36 cellular contexts compared by ENCODE assay signal in the genomic region with DNA sequence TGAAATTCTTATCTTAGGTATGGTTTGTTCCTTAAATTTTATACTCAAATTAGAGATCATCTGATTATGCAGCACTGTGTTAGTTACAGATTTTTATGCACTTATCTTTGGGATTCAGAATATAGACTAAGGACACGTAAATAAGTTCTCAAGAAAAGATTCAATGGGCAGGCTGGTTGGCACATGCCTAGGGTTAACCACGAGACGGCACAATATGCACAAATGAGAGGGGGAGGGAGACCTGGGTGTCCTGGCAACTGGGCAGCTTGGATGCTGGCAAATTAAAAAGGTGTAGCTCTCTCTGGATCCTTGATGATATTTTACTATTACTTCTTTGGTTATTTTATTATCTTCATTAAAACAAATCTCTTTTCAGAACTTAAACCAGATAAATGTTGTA. TPM values are rescaled to one million over a fixed set of nuclear protein-coding genes. Genes with fewer than 3 reads are reported as not detected.
"Had no signal": no experiment of that assay in that cellular context is flagged by ENCODE, and none has a peak within 500 bp of the region (broad histone marks: within the 10 kb centered on the region; RNA-seq: fewer than 3 reads in every experiment).

No MANE protein-coding gene starts in this region.

- H3K27ac ChIP-seq: epithelial cell of prostate, gastroesophageal sphincter, lower lobe of right lung, tibial nerve had no signal

- H3K27me3 ChIP-seq: gastroesophageal sphincter, stomach, tibial nerve had no signal

- ATAC-seq: gastroesophageal sphincter; lower lobe of right lung; mucosa of descending colon; sciatic nerve; stimulated activated effector memory CD8-positive, alpha-beta T cell treated with anti-CD3 and anti-CD28 coated beads, Interleukin-12 subunit alpha, Interleukin-12 subunit beta, amount 100 ng/mL, for 72 hours; T-helper 17 cell had no signal

- H3K27ac Mint-ChIP-seq: activated CD4-positive, alpha-beta memory T cell treated with anti-CD3 and anti-CD28 coated beads for 36 hours; activated CD4-positive, alpha-beta T cell treated with anti-CD3 and anti-CD28 coated beads, Interleukin-2, amount 10 ng/mL, durations not matched to agents 24 days and 14 days; activated naive CD4-positive, alpha-beta T cell treated with anti-CD3 and anti-CD28 coated beads for 36 hours; activated naive CD8-positive, alpha-beta T cell treated with anti-CD3 and anti-CD28 coated beads for 36 hours; activated T-helper 1 cell treated with anti-CD3 and anti-CD28 coated beads, Interleukin-12 subunit alpha, Interleukin-12 subunit beta, Interleukin-2, Interleukin-4 antibody, amounts not matched to agents 30 ng/mL and 10 ng/mL and 1 ng/mL, durations not matched to agents 14 hours and 24 hours and 36 hours; dendritic cell treated with granulocyte-macrophage colony-stimulating factor and Interleukin-4, amounts not matched to agents 40 ng/mL and 50 ng/mL, for 4 days; immature natural killer cell; progenitor cell of endocrine pancreas; stimulated activated effector memory CD8-positive, alpha-beta T cell treated with anti-CD3 and anti-CD28 coated beads, Interleukin-12 subunit alpha, Interleukin-12 subunit beta, amount 100 ng/mL, for 72 hours; T-helper 17 cell had no signal

- H3K4me1 Mint-ChIP-seq: activated CD4-positive, alpha-beta T cell treated with anti-CD3 and anti-CD28 coated beads, Interleukin-2, amount 10 ng/mL, durations not matched to agents 24 days and 14 days; activated naive CD8-positive, alpha-beta T cell treated with anti-CD3 and anti-CD28 coated beads for 36 hours; central memory CD8-positive, alpha-beta T cell; immature natural killer cell; stimulated activated effector memory CD8-positive, alpha-beta T cell treated with anti-CD3 and anti-CD28 coated beads, Interleukin-12 subunit alpha, Interleukin-12 subunit beta, amount 100 ng/mL, for 72 hours; T-helper 17 cell had no signal

- H3K36me3 ChIP-seq: gastroesophageal sphincter, lower lobe of right lung, stomach, tibial nerve had no signal

- H3K9me3 Mint-ChIP-seq: activated CD4-positive, alpha-beta memory T cell treated with anti-CD3 and anti-CD28 coated beads for 36 hours; activated CD4-positive, alpha-beta T cell treated with anti-CD3 and anti-CD28 coated beads, Interleukin-2, amount 10 ng/mL, durations not matched to agents 24 days and 14 days; activated naive CD4-positive, alpha-beta T cell treated with anti-CD3 and anti-CD28 coated beads for 36 hours; activated naive CD8-positive, alpha-beta T cell treated with anti-CD3 and anti-CD28 coated beads for 36 hours; activated T-helper 1 cell treated with anti-CD3 and anti-CD28 coated beads, Interleukin-12 subunit alpha, Interleukin-12 subunit beta, Interleukin-2, Interleukin-4 antibody, amounts not matched to agents 30 ng/mL and 10 ng/mL and 1 ng/mL, durations not matched to agents 14 hours and 24 hours and 36 hours; central memory CD8-positive, alpha-beta T cell; dendritic cell treated with granulocyte-macrophage colony-stimulating factor and Interleukin-4, amounts not matched to agents 40 ng/mL and 50 ng/mL, for 4 days; immature natural killer cell; nephron; stimulated activated effector memory CD8-positive, alpha-beta T cell treated with anti-CD3 and anti-CD28 coated beads, Interleukin-12 subunit alpha, Interleukin-12 subunit beta, amount 100 ng/mL, for 72 hours had no signal

- H3K9me3 ChIP-seq: gastroesophageal sphincter, lower lobe of right lung, mucosa of descending colon, tibial nerve had no signal

- H3K4me3 Mint-ChIP-seq: activated CD4-positive, alpha-beta memory T cell treated with anti-CD3 and anti-CD28 coated beads for 36 hours; activated CD4-positive, alpha-beta T cell treated with anti-CD3 and anti-CD28 coated beads, Interleukin-2, amount 10 ng/mL, durations not matched to agents 24 days and 14 days; activated naive CD4-positive, alpha-beta T cell treated with anti-CD3 and anti-CD28 coated beads for 36 hours; activated naive CD8-positive, alpha-beta T cell treated with anti-CD3 and anti-CD28 coated beads for 36 hours; activated T-helper 1 cell treated with anti-CD3 and anti-CD28 coated beads, Interleukin-12 subunit alpha, Interleukin-12 subunit beta, Interleukin-2, Interleukin-4 antibody, amounts not matched to agents 30 ng/mL and 10 ng/mL and 1 ng/mL, durations not matched to agents 14 hours and 24 hours and 36 hours; central memory CD8-positive, alpha-beta T cell; dendritic cell treated with granulocyte-macrophage colony-stimulating factor and Interleukin-4, amounts not matched to agents 40 ng/mL and 50 ng/mL, for 4 days; immature natural killer cell; nephron; stimulated activated effector memory CD8-positive, alpha-beta T cell treated with anti-CD3 and anti-CD28 coated beads, Interleukin-12 subunit alpha, Interleukin-12 subunit beta, amount 100 ng/mL, for 72 hours; T-helper 17 cell had no signal

- H3K36me3 Mint-ChIP-seq: activated CD4-positive, alpha-beta memory T cell treated with anti-CD3 and anti-CD28 coated beads for 36 hours; activated naive CD8-positive, alpha-beta T cell treated with anti-CD3 and anti-CD28 coated beads for 36 hours; immature natural killer cell; stimulated activated effector memory CD8-positive, alpha-beta T cell treated with anti-CD3 and anti-CD28 coated beads, Interleukin-12 subunit alpha, Interleukin-12 subunit beta, amount 100 ng/mL, for 72 hours had no signal

- H3K27me3 Mint-ChIP-seq: dendritic cell treated with granulocyte-macrophage colony-stimulating factor and Interleukin-4, amounts not matched to agents 40 ng/mL and 50 ng/mL, for 4 days; progenitor cell of endocrine pancreas had no signal

- H3K4me3 ChIP-seq: gastroesophageal sphincter, lower lobe of right lung, mucosa of descending colon, skin epidermis had no signal

- DNase-seq: activated CD4-positive, alpha-beta memory T cell treated with anti-CD3 and anti-CD28 coated beads for 36 hours; activated CD4-positive, alpha-beta T cell treated with anti-CD3 and anti-CD28 coated beads, Interleukin-2, amount 10 ng/mL, durations not matched to agents 24 days and 14 days; activated CD4-positive, CD25-positive, alpha-beta regulatory T cell treated with anti-CD3 and anti-CD28 coated beads, Interleukin-2, amount 50 U/mL, for 72 hours; activated CD8-positive, alpha-beta memory T cell treated with anti-CD3 and anti-CD28 coated beads, Interleukin-2, amount 50 U/mL, for 4 hours; activated effector memory CD4-positive, alpha-beta T cell treated with anti-CD3 and anti-CD28 coated beads, Interleukin-2, amount 50 U/mL, for 16 hours; activated naive CD4-positive, alpha-beta T cell treated with anti-CD3 and anti-CD28 coated beads for 36 hours; activated naive CD8-positive, alpha-beta T cell treated with anti-CD3 and anti-CD28 coated beads for 36 hours; activated T-cell treated with anti-CD3 and anti-CD28 coated beads, Interleukin-2, amount 50 U/mL, for 1 hour; amniotic stem cell; effector CD4-positive, alpha-beta T cell; head of caudate nucleus; hypothalamus; immature natural killer cell; lower lobe of right lung; mucosa of descending colon; stimulated activated CD4-positive, alpha-beta T cell treated with anti-CD3 and anti-CD28 coated beads, Interleukin-4, amount 100 ng/mL, for 24 hours; stomach; T-helper 17 cell; T1000 had no signal

RNA-seq across cellular contexts. Expression of a gene that starts 0.7 kb away (rescaled TPM):
- total RNA-seq: activated CD4-positive, alpha-beta memory T cell treated with anti-CD3 and anti-CD28 coated beads for 36 hours; activated CD4-positive, alpha-beta T cell treated with anti-CD3 and anti-CD28 coated beads, Interleukin-2, amount 10 ng/mL, durations not matched to agents 24 days and 14 days; activated CD8-positive, alpha-beta memory T cell treated with anti-CD3 and anti-CD28 coated beads for 36 hours; activated naive CD4-positive, alpha-beta T cell treated with anti-CD3 and anti-CD28 coated beads for 36 hours; activated naive CD8-positive, alpha-beta T cell treated with anti-CD3 and anti-CD28 coated beads for 36 hours; activated T-helper 1 cell treated with anti-CD3 and anti-CD28 coated beads, Interleukin-12 subunit alpha, Interleukin-12 subunit beta, Interleukin-2, Interleukin-4 antibody, amounts not matched to agents 30 ng/mL and 10 ng/mL and 1 ng/mL, durations not matched to agents 14 hours and 24 hours and 36 hours; astrocyte; kidney epithelial cell; osteocyte; progenitor cell of endocrine pancreas; renal cortical epithelial cell; sciatic nerve; T-helper 17 cell; temporal lobe; tibial nerve had no signal
- polyA plus RNA-seq: immature natural killer cell had no signal

RNA-seq across cellular contexts. Expression of a gene that starts 58.9 kb away (rescaled TPM):
- total RNA-seq: activated CD4-positive, alpha-beta memory T cell treated with anti-CD3 and anti-CD28 coated beads for 36 hours; activated CD4-positive, alpha-beta T cell treated with anti-CD3 and anti-CD28 coated beads, Interleukin-2, amount 10 ng/mL, durations not matched to agents 24 days and 14 days; activated naive CD4-positive, alpha-beta T cell treated with anti-CD3 and anti-CD28 coated beads for 36 hours; activated T-helper 1 cell treated with anti-CD3 and anti-CD28 coated beads, Interleukin-12 subunit alpha, Interleukin-12 subunit beta, Interleukin-2, Interleukin-4 antibody, amounts not matched to agents 30 ng/mL and 10 ng/mL and 1 ng/mL, durations not matched to agents 14 hours and 24 hours and 36 hours; astrocyte; osteocyte had no signal
